1 cellular context compared by ENCODE assay signal in the genomic region with DNA sequence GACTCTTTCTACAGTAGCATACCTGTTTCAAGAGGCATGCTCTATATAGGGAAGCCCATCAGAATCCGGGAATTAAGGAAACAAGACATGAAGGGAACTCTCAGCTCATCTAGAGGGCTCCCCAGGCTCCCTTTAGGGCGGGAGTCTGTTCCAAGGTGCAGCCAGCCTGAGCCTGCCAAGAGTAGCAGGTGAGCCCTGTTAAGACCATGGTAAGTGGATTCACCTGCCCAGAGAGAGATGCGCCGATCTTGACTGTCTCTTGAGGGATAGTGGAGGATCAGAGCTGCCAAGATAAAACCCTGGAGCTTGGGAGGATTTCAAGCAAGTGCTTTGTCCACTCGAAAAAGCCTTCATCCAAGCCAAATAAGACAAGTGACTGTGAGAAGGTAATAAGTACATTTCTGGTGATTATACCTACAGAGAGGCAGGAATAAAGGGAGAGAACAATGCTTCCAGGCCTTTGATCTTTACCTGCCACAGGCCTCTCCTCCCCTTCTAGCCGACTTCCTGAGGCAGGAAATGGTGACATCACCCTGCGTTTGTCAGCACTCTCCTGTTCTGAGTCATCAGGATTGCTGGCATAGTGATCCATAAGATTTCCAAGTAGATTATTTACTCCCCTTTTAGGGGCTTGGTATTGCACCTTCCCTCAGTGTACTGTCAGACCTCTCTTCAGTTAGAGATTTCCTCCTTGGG.
TF ChIP-seq lines count a peak whose summit lies in the region.

No MANE protein-coding gene starts in this region.

TF ChIP-seq in HepG2, 621 proteins besides CTCF, POLR2A, EP300 and RAD21 (continued from another document):
- TF ChIP-seq, protein P1, sequence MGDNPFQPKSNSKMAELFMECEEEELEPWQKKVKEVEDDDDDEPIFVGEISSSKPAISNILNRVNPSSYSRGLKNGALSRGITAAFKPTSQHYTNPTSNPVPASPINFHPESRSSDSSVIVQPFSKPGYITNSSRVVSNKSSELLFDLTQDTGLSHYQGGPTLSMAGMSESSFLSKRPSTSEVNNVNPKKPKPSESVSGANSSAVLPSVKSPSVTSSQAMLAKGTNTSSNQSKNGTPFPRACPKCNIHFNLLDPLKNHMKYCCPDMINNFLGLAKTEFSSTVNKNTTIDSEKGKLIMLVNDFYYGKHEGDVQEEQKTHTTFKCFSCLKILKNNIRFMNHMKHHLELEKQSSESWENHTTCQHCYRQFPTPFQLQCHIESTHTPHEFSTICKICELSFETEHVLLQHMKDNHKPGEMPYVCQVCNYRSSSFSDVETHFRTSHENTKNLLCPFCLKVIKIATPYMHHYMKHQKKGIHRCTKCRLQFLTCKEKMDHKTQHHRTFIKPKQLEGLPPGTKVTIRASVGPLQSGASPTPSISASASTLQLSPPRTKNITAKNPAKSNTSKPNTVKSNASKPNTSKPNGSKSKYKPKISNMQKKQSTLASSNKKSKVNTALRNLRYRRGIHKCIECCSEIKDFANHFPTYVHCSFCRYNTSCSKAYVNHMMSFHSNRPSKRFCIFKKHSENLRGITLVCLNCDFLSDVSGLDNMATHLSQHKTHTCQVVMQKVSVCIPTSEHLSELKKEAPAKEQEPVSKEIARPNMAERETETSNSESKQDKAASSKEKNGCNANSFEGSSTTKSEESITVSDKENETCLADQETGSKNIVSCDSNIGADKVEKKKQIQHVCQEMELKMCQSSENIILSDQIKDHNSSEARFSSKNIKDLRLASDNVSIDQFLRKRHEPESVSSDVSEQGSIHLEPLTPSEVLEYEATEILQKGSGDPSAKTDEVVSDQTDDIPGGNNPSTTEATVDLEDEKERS (CRISPR knock-in tag; IDR thresholded peaks at IDR 0.05) = no peak
